Comparison of ENCODE assay signal across 1 cellular context in genomic region chr6:3628143-3628840, GRCh38.
TF ChIP-seq lines count a peak whose summit lies in the region.

No MANE protein-coding gene starts in this region.

TF ChIP-seq in GM23338, 12 proteins besides CTCF, POLR2A, EP300 and RAD21 (continued from another document):
- TF ChIP-seq, protein P1, sequence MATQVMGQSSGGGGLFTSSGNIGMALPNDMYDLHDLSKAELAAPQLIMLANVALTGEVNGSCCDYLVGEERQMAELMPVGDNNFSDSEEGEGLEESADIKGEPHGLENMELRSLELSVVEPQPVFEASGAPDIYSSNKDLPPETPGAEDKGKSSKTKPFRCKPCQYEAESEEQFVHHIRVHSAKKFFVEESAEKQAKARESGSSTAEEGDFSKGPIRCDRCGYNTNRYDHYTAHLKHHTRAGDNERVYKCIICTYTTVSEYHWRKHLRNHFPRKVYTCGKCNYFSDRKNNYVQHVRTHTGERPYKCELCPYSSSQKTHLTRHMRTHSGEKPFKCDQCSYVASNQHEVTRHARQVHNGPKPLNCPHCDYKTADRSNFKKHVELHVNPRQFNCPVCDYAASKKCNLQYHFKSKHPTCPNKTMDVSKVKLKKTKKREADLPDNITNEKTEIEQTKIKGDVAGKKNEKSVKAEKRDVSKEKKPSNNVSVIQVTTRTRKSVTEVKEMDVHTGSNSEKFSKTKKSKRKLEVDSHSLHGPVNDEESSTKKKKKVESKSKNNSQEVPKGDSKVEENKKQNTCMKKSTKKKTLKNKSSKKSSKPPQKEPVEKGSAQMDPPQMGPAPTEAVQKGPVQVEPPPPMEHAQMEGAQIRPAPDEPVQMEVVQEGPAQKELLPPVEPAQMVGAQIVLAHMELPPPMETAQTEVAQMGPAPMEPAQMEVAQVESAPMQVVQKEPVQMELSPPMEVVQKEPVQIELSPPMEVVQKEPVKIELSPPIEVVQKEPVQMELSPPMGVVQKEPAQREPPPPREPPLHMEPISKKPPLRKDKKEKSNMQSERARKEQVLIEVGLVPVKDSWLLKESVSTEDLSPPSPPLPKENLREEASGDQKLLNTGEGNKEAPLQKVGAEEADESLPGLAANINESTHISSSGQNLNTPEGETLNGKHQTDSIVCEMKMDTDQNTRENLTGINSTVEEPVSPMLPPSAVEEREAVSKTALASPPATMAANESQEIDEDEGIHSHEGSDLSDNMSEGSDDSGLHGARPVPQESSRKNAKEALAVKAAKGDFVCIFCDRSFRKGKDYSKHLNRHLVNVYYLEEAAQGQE (IDR thresholded peaks at IDR 0.05; ENCODE audit: unreplicated experiment) = no peak
- TF ChIP-seq STAT1 (IDR thresholded peaks at IDR 0.05; ENCODE audit: unreplicated experiment) (no peak), CREB1 (CRISPR knock-in tag; IDR thresholded peaks at IDR 0.05; ENCODE audit: low read depth) (no peak), JUNB (IDR thresholded peaks at IDR 0.05; ENCODE audit: unreplicated experiment) (no peak)
TF ChIP-seq in GM23338: peak in this region for 0.
